ENCODE assay signal across 26 cellular contexts in the genomic region with DNA sequence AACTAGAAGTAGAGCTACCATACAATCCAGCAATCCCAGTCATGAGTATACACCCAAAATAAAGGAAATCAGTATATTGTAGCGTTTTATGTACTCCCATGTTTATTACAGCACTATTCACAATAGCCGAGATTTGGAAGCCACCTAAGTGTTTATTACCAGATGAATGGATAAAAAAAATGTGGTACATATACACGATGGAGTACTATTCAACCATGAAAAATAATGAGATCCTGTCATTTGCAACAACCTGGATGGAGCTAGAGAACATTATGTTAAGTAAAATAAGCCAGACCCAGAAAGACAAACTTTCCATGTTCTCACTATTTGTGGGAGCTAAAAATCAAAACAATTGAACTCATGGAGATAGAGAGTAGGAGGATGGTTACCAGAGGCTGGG.
A peak's percentile ranks its signal among the peaks of the same experiment; 100 is the strongest.
DNase-seq lines count a peak whose midpoint lies in the region; ATAC-seq, FAIRE-seq and TF ChIP-seq lines count a peak whose summit lies in the region.
"Had no signal": no experiment of that assay in that cellular context is flagged by ENCODE, and none has a peak within 500 bp of the region (broad histone marks: within the 10 kb centered on the region; RNA-seq: fewer than 3 reads in every experiment).

No MANE protein-coding gene starts in this region.

- H3K9me2 ChIP-seq in SK-N-SH = no peaks in the 10 kb centered on the region

- peaks cover 0 to 4% of the 10 kb centered on the region in 2 experiments for H3K36me3 ChIP-seq in SK-N-SH (replicated peaks in 1 of 2; ENCODE audit: control insufficient read depth in 1 of 2, insufficient read depth in 2 of 2, low read length in 1 of 2)
- H3K36me3 ChIP-seq in HEK293 (ENCODE audit: control insufficient read depth in 2 of 2, insufficient read depth in 1 of 2, low read length in 2 of 2) = peaks cover 0 to 2% of the 10 kb centered on the region in 2 experiments; a peak in 1 of 3 replicates
- peaks cover under 1% of the 10 kb centered on the region; the same call in 2 of the 3 replicates for H3K36me3 ChIP-seq in K562 (ENCODE audit: control insufficient read depth, insufficient read depth, low read length)

- H3K27ac ChIP-seq in SK-N-SH (ENCODE audit: low read depth in 2 of 2, low read length in 1 of 2) (no peak overlapping the region), HEK293 (ENCODE audit: extremely low read depth, low read depth, low read length) (no peak overlapping the region), K562 (ENCODE audit: extremely low read depth, low read depth, low read length) (no peak overlapping the region)
- H3K27ac ChIP-seq: 22Rv1; A549; BLaER1 treated with 17β-estradiol and CSF1 and Interleukin-3, amounts not matched to agents 10 nM and 100 nM; C4-2B had no signal

- ATAC-seq in SK-N-SH treated with all-trans-retinoic acid at 6 μM for 48 hours = no peak
- ATAC-seq in K562 = no peak
- ATAC-seq: A549; CD8-positive, alpha-beta T cell; GM12878 had no signal

- peaks cover 2% of the 10 kb centered on the region for H3K4me1 Mint-ChIP-seq in endothelial cell (ENCODE audit: unreplicated experiment)

- H3K4me3 ChIP-seq in SK-N-SH (ENCODE audit: low read depth in 2 of 2, low read length in 1 of 2) (no peak overlapping the region), HEK293 (ENCODE audit: low read depth, low read length) (no peak overlapping the region), K562 (no peak overlapping the region)
- H3K4me3 ChIP-seq: A549; BLaER1 treated with 17β-estradiol and CSF1 and Interleukin-3, amounts not matched to agents 10 nM and 100 nM; GM12878 had no signal

- H3K79me2 ChIP-seq in SK-N-SH (ENCODE audit: insufficient read depth) = peaks cover 6% of the 10 kb centered on the region
- H3K79me2 ChIP-seq in K562 (ENCODE audit: control insufficient read depth, insufficient read depth, low read length) = no peaks in the 10 kb centered on the region

- H3K9me3 ChIP-seq in SK-N-SH = no peaks in the 10 kb centered on the region
- no peaks in the 10 kb centered on the region for H3K9me3 ChIP-seq in HEK293 (ENCODE audit: control insufficient read depth, insufficient read depth, low read depth, low read length)
- H3K9me3 ChIP-seq in K562 (replicated peaks; ENCODE audit: control insufficient read depth, insufficient read depth, low read depth, low read length) = no peaks in the 10 kb centered on the region
- H3K9me3 ChIP-seq: A549, Caco-2 had no signal

- no peak overlapping the region for H3K4me3 Mint-ChIP-seq in endothelial cell (ENCODE audit: unreplicated experiment)
- H3K4me3 Mint-ChIP-seq: B cell; CD4-positive, alpha-beta T cell; CD8-positive, alpha-beta T cell had no signal

- no peak for TF ChIP-seq POLR2A in K562 (conservative IDR thresholded peaks at IDR 0.05)

- peaks cover 3% of the 10 kb centered on the region for H3K27me3 Mint-ChIP-seq in endothelial cell (ENCODE audit: unreplicated experiment)
- H3K27me3 Mint-ChIP-seq: B cell; CD4-positive, alpha-beta T cell had no signal

- no peaks in the 10 kb centered on the region for H3K9me3 Mint-ChIP-seq in endothelial cell (ENCODE audit: unreplicated experiment)

- no peak overlapping the region for H3K4me2 ChIP-seq in SK-N-SH
- no peak overlapping the region for H3K4me2 ChIP-seq in K562 (ENCODE audit: insufficient read depth, low read length)
- H3K4me2 ChIP-seq: A549; BLaER1 treated with 17β-estradiol and CSF1 and Interleukin-3, amounts not matched to agents 10 nM and 100 nM had no signal

- TF ChIP-seq CTCF in SK-N-SH (IDR thresholded peaks at IDR 0.05) = no peak
- no peak for TF ChIP-seq CTCF in HEK293 (tag by site-specific recombination; IDR thresholded peaks at IDR 0.05)
- TF ChIP-seq CTCF in K562 (IDR thresholded peaks at IDR 0.05 in 2 of 3, conservative IDR thresholded peaks at IDR 0.05 in 1 of 3; ENCODE audit: insufficient read depth in 2 of 3, low read depth in 1 of 3, low read length in 3 of 3) = no peak
- no peak for TF ChIP-seq CTCF in D721Med (IDR thresholded peaks at IDR 0.05; ENCODE audit: insufficient read depth, missing control alignments)
- no peak for TF ChIP-seq CTCF in endothelial cell (IDR thresholded peaks at IDR 0.05; ENCODE audit: unreplicated experiment)

- intact Hi-C loops in K562 (cut with micrococcal nuclease) = no loop called here

- WGBS in SK-N-SH (ENCODE audit: low lambda C conversion rate) = 92% methylated on average over 3 of the region's 3 CpGs
- WGBS in K562 (ENCODE audit: insufficient coverage, low coverage, missing lambda C conversion rate) = 73% methylated on average over 3 of the region's 3 CpGs

- H3K9ac ChIP-seq in SK-N-SH (no peak overlapping the region), K562 (ENCODE audit: insufficient read depth in 1 of 2, low read depth in 2 of 2, low read length in 2 of 2) (no peak overlapping the region)
- H3K9ac ChIP-seq: BLaER1 treated with 17β-estradiol and CSF1 and Interleukin-3, amounts not matched to agents 10 nM and 100 nM had no signal

- H3K9me1 ChIP-seq in K562 (ENCODE audit: control insufficient read depth, insufficient read depth, low read length) = no peaks in the 10 kb centered on the region

- no peak for TF ChIP-seq EP300 in SK-N-SH (IDR thresholded peaks at IDR 0.05; ENCODE audit: borderline replicate concordance in 1 of 2, low read depth in 1 of 2, low read length in 1 of 2)
- TF ChIP-seq EP300 in K562 (IDR thresholded peaks at IDR 0.05; ENCODE audit: low read length) = no peak

- BruUV-seq in K562 (replicated peaks; lab: Mats Ljungman, UMichigan) = no TSS peak

- in situ Hi-C loops in K562 (cut with MboI) = no loop called here

- POLR2A ChIA-PET in SK-N-SH (lab: Yijun Ruan, JAX) = no interaction called here
- POLR2A ChIA-PET in HEK293 (lab: Yijun Ruan, JAX) = no interaction called here
- POLR2A ChIA-PET in K562 (lab: Yijun Ruan, JAX) = no interaction called here

- H3K27me3 ChIP-seq in SK-N-SH (ENCODE audit: insufficient read depth) (no peaks in the 10 kb centered on the region), K562 (ENCODE audit: control insufficient read depth in 2 of 2, insufficient read depth in 2 of 2, low read length in 2 of 2) (no peaks in the 10 kb centered on the region)
- H3K27me3 ChIP-seq: BLaER1 treated with 17β-estradiol and CSF1 and Interleukin-3, amounts not matched to agents 10 nM and 100 nM had no signal

- H4K20me1 ChIP-seq in SK-N-SH (ENCODE audit: insufficient read depth) (no peaks in the 10 kb centered on the region), K562 (replicated peaks; ENCODE audit: control insufficient read depth, insufficient read depth, low read length) (no peaks in the 10 kb centered on the region)

- peaks cover 3% of the 10 kb centered on the region for H3F3A ChIP-seq in SK-N-SH (replicated peaks; ENCODE audit: insufficient read depth)

- H3K27ac Mint-ChIP-seq in endothelial cell (ENCODE audit: unreplicated experiment) = no peak overlapping the region
- H3K27ac Mint-ChIP-seq: B cell; CD4-positive, alpha-beta T cell; CD8-positive, alpha-beta T cell had no signal

- no peak for DNase-seq in SK-N-SH
- DNase-seq in K562 (ENCODE audit: extremely low read depth in 1 of 4, low spot score in 3 of 4) = no peak
- no peak for DNase-seq in D721Med (ENCODE audit: insufficient read length, low spot score)
- DNase-seq in endothelial cell (ENCODE audit: low spot score) = no peak
- DNase-seq: AML-193; Caco-2; Calu3; CD4-positive, alpha-beta T cell; CD8-positive, alpha-beta T cell; DMS 273 treated with DMSO at 0.1 percent for 48 hours; DMS153; DMS53; DMS79; DND-41; EL; GDM1 had no signal

- CTCF ChIA-PET in SK-N-SH (lab: Yijun Ruan, JAX) (interaction anchor here (1.2 kb wide), 1 partner anchor 405 kb away, joined by 3 read pairs; no protein-coding TSS in a partner anchor), HEK293 (lab: Yijun Ruan, JAX) (interaction anchor here (0.6 kb wide), 1 partner anchor 1202 kb away, joined by 3 read pairs; no protein-coding TSS in a partner anchor), K562 (lab: Yijun Ruan, JAX; ENCODE audit: low intra/inter-chr PET ratio) (no interaction called here)

- FAIRE-seq in K562 (lab: Jason Lieb, UNC) (no peak), D721Med (lab: Jason Lieb, UNC) (no peak)
- FAIRE-seq: A549, GM12878, GM12892, GM19239 had no signal

- H2AFZ ChIP-seq in SK-N-SH (ENCODE audit: low read depth) (no peak overlapping the region), K562 (ENCODE audit: low read depth, low read length) (no peak overlapping the region)

- H3K4me1 ChIP-seq in SK-N-SH (ENCODE audit: control insufficient read depth in 1 of 2, insufficient read depth in 2 of 2, low read depth in 1 of 2, low read length in 1 of 2) = no peaks in the 10 kb centered on the region
- H3K4me1 ChIP-seq in HEK293 (ENCODE audit: control insufficient read depth, insufficient read depth, low read length) = no peaks in the 10 kb centered on the region
- H3K4me1 ChIP-seq in K562 (replicated peaks in 1 of 2; ENCODE audit: control insufficient read depth in 2 of 2, insufficient read depth in 2 of 2, low read length in 2 of 2) = no peaks in the 10 kb centered on the region
- H3K4me1 ChIP-seq: Caco-2 had no signal

- no peaks in the 10 kb centered on the region for H3K36me3 Mint-ChIP-seq in endothelial cell (ENCODE audit: low read depth, unreplicated experiment)

- TF ChIP-seq RAD21 in SK-N-SH (IDR thresholded peaks at IDR 0.05; ENCODE audit: low read length) = no peak
- no peak for TF ChIP-seq RAD21 in K562 (CRISPR knock-in tag; conservative IDR thresholded peaks at IDR 0.05 in 1 of 2, IDR thresholded peaks at IDR 0.05 in 1 of 2)

TF ChIP-seq in SK-N-SH treated with all-trans-retinoic acid at 6 μM for 48 hours, 23 proteins besides CTCF, POLR2A, EP300 and RAD21:
- TF ChIP-seq TCF4 (CRISPR knock-in tag; IDR thresholded peaks at IDR 0.05; ENCODE audit: borderline replicate concordance) (no peak), ZNF8 (CRISPR knock-in tag; IDR thresholded peaks at IDR 0.05) (peak; percentile 89)
TF ChIP-seq in SK-N-SH treated with all-trans-retinoic acid at 6 μM for 48 hours: peak in this region for 1.

TF ChIP-seq in SK-N-SH, 30 proteins besides CTCF, POLR2A, EP300 and RAD21 (continues in another document):
- TF ChIP-seq FOXM1 (IDR thresholded peaks at IDR 0.05; ENCODE audit: low read depth) = no peak
- no peak for TF ChIP-seq NFIC (IDR thresholded peaks at IDR 0.05; ENCODE audit: borderline replicate concordance)

TF ChIP-seq in K562, 482 proteins besides CTCF, POLR2A, EP300 and RAD21 (continues in another document):
- TF ChIP-seq MAFK (IDR thresholded peaks at IDR 0.05; ENCODE audit: low read length) = no peak
- peak; percentile 30 for TF ChIP-seq ZNF146 (CRISPR knock-in tag; IDR thresholded peaks at IDR 0.05; ENCODE audit: unreplicated experiment)
- TF ChIP-seq, protein P1, sequence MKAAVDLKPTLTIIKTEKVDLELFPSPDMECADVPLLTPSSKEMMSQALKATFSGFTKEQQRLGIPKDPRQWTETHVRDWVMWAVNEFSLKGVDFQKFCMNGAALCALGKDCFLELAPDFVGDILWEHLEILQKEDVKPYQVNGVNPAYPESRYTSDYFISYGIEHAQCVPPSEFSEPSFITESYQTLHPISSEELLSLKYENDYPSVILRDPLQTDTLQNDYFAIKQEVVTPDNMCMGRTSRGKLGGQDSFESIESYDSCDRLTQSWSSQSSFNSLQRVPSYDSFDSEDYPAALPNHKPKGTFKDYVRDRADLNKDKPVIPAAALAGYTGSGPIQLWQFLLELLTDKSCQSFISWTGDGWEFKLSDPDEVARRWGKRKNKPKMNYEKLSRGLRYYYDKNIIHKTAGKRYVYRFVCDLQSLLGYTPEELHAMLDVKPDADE (conservative IDR thresholded peaks at IDR 0.05; ENCODE audit: control insufficient read depth, low read depth, low read length) = no peak
